ENCODE assay signal across 1 cellular context in genomic region chr2:191206613-191207471, GRCh38.
TF ChIP-seq lines count a peak whose summit lies in the region.

No MANE protein-coding gene starts in this region.

TF ChIP-seq in H1, 55 proteins besides CTCF, POLR2A, EP300 and RAD21:
- TF ChIP-seq USF2 (IDR thresholded peaks at IDR 0.05; ENCODE audit: low read length) (no peak), TBP (IDR thresholded peaks at IDR 0.05; ENCODE audit: low read depth, low read length) (no peak), SAP30 (IDR thresholded peaks at IDR 0.05; ENCODE audit: insufficient read depth, insufficient replicate concordance, low read length) (no peak), SUZ12 (IDR thresholded peaks at IDR 0.05; ENCODE audit: low read length) (no peak), SP4 (IDR thresholded peaks at IDR 0.05; ENCODE audit: low read length) (no peak), CEBPB (IDR thresholded peaks at IDR 0.05; ENCODE audit: low read depth, low read length) (no peak), MAX (IDR thresholded peaks at IDR 0.05) (no peak), EGR1 (IDR thresholded peaks at IDR 0.05; ENCODE audit: borderline replicate concordance, low read depth, low read length) (no peak), FOSL1 (IDR thresholded peaks at IDR 0.05; ENCODE audit: insufficient read depth, low read depth, low read length) (no peak), RNF2 (IDR thresholded peaks at IDR 0.05; ENCODE audit: borderline replicate concordance, low read depth, low read length, missing control alignments, poor library complexity, severe bottlenecking) (no peak), RBBP5 (IDR thresholded peaks at IDR 0.05; ENCODE audit: borderline replicate concordance, low read depth, low read length) (no peak), BACH1 (IDR thresholded peaks at IDR 0.05; ENCODE audit: low read length) (no peak), POU5F1 (IDR thresholded peaks at IDR 0.05; ENCODE audit: low read depth, low read length) (no peak), CHD7 (IDR thresholded peaks at IDR 0.05; ENCODE audit: insufficient replicate concordance, low read length) (no peak), KDM5A (IDR thresholded peaks at IDR 0.05; ENCODE audit: low read length) (no peak)
